Comparison of ENCODE assay signal across 9 cellular contexts in genomic region chr3:98359993-98360675, GRCh38. TPM values are rescaled to one million over a fixed set of nuclear protein-coding genes. Genes with fewer than 3 reads are reported as not detected.
DNase-seq lines count a peak whose midpoint lies in the region; ATAC-seq, FAIRE-seq and TF ChIP-seq lines count a peak whose summit lies in the region.
"Had no signal": no experiment of that assay in that cellular context is flagged by ENCODE, and none has a peak within 500 bp of the region (broad histone marks: within the 10 kb centered on the region; RNA-seq: fewer than 3 reads in every experiment).

No MANE protein-coding gene starts in this region.

- H3K4me3 ChIP-seq in pancreas: no peak overlapping the region

- whole genome bisulfite sequencing in pancreas, 2 donors: 45 to 63% methylated on average over 1 of the region's 1 CpG

- FAIRE-seq in pancreas (lab: Jason Lieb, UNC): no peak

- in situ Hi-C loops in ACHN (cut with HindIII; ENCODE audit: low pct_ligation_motif_present, low pct_unique_long_range_greater_than_20kb, low sequenced_read_pairs): no loop called here

- H3K9me3 ChIP-seq in pancreas: peaks cover 0 to 3% (median 0%) of the 10 kb centered on the region in 4 donors

- no peaks in the 10 kb centered on the region for H3K36me3 ChIP-seq in pancreas

- peak; percentile 17 for DNase-seq in ACHN
- DNase-seq in UCSD-AML1 (lab: John Stamatoyannopoulos, UW; ENCODE audit: unreplicated experiment): peak; percentile 20
- DNase-seq in kidney glomerular epithelial cell (lab: John Stamatoyannopoulos, UW): no peak
- DNase-seq in occipital lobe (lab: John Stamatoyannopoulos, UW): no peak
- no peak for DNase-seq in SK-N-DZ (ENCODE audit: low spot score)
- no peak for DNase-seq in pancreas
- DNase-seq: NCI-H1930 had no signal

- no peak for TF ChIP-seq CTCF in pancreas (IDR thresholded peaks at IDR 0.05)

- intact Hi-C loops in pancreas (cut with DNase I): no loop called here

- no peaks in the 10 kb centered on the region for H3K4me1 ChIP-seq in pancreas

- H3K27me3 ChIP-seq in pancreas: no peaks in the 10 kb centered on the region

- H3K27ac ChIP-seq in pancreas: no peak overlapping the region

- ATAC-seq in GM18909 (IDR thresholded peaks at IDR 0.05; ENCODE audit: poor library complexity, unreplicated experiment) (peak; percentile 81), HG03025 (IDR thresholded peaks at IDR 0.05; ENCODE audit: low FRiP score, unreplicated experiment) (peak; percentile 72), pancreas (no peak)

RNA-seq across cellular contexts. Expression of gene OR5K4, which starts 6.5 kb away (rescaled TPM):
- total RNA-seq in occipital lobe (not detected), pancreas (not detected)
- polyA plus RNA-seq in SK-N-DZ (2014; cell fraction: cytosol; rRNA removed): not detected in 2 replicates
- not detected in 2 replicates for polyA plus RNA-seq in SK-N-DZ (2014; cell fraction: nucleus; rRNA removed)
- not detected for polyA plus RNA-seq in pancreas

RNA-seq across cellular contexts. Expression of gene OR5K3, which starts 30.3 kb away (rescaled TPM):
- total RNA-seq in occipital lobe (not detected), pancreas (not detected)
- polyA plus RNA-seq in SK-N-DZ (2014; cell fraction: cytosol; rRNA removed): not detected in 2 replicates
- polyA plus RNA-seq in SK-N-DZ (2014; cell fraction: nucleus; rRNA removed): not detected in 2 replicates
- polyA plus RNA-seq in pancreas: not detected

Comparison
In these comparisons a context has a peak if more than half of its experiments do, and no peak if none do; other contexts are left out.
1. DNase-seq: peak in ACHN (single experiment) and UCSD-AML1 (single experiment); none in kidney glomerular epithelial cell (single experiment), occipital lobe (single experiment), SK-N-DZ (single experiment) and pancreas (0 of 6).
2. ATAC-seq: peak in GM18909 (single experiment) and HG03025 (single experiment); none in pancreas (0 of 4).